Comparison of ENCODE assay signal across 11 cellular contexts in genomic region chr18:40016405-40016804, GRCh38.
"Had no signal": no experiment of that assay in that cellular context is flagged by ENCODE, and none has a peak within 500 bp of the region (broad histone marks: within the 10 kb centered on the region; RNA-seq: fewer than 3 reads in every experiment).

No MANE protein-coding gene starts in this region.

- H3K9me3 ChIP-seq: HAP-1 had no signal

- DNase-seq: GM23248, GOT3, H7, H9, HCEC 1CT, HFFc6 had no signal

- H3K36me3 ChIP-seq: HAP-1 had no signal

- H3K4me2 ChIP-seq: GM23338 had no signal

- H2AFZ ChIP-seq: GM23248, GM23338 had no signal

- ATAC-seq: GM23338, HCT116 had no signal

- H3K4me1 ChIP-seq: HAP-1 had no signal

- H3K4me3 ChIP-seq: GM23248, GM23338, HAP-1 had no signal

- H3K27ac ChIP-seq: GM23248 had no signal

- FAIRE-seq: H1, H54 had no signal

- H3K9ac ChIP-seq: GM23248 had no signal
